In genomic region chr1:15272782-15273127, GRCh38 we compare ENCODE assay signal across 16 cellular contexts. TPM values are rescaled to one million over a fixed set of nuclear protein-coding genes. Genes with fewer than 3 reads are reported as not detected.
A peak's percentile ranks its signal among the peaks of the same experiment; 100 is the strongest.
DNase-seq lines count a peak whose midpoint lies in the region; ATAC-seq and TF ChIP-seq lines count a peak whose summit lies in the region.
"Had no signal": no experiment of that assay in that cellular context is flagged by ENCODE, and none has a peak within 500 bp of the region (broad histone marks: within the 10 kb centered on the region; RNA-seq: fewer than 3 reads in every experiment).

No MANE protein-coding gene starts in this region.

- H3K36me3 Mint-ChIP-seq in activated naive CD8-positive, alpha-beta T cell treated with anti-CD3 and anti-CD28 coated beads, Interleukin-2, amount 50 U/mL, for 24 hours (ENCODE audit: low read depth): no peaks in the 10 kb centered on the region
- H3K36me3 Mint-ChIP-seq in activated naive CD8-positive, alpha-beta T cell treated with anti-CD3 and anti-CD28 coated beads for 36 hours: no peaks in the 10 kb centered on the region
- H3K36me3 Mint-ChIP-seq in stimulated activated effector memory CD8-positive, alpha-beta T cell treated with anti-CD3 and anti-CD28 coated beads, Interleukin-12 subunit alpha, Interleukin-12 subunit beta, amount 100 ng/mL, for 72 hours: no peaks in the 10 kb centered on the region
- H3K36me3 Mint-ChIP-seq: activated naive CD4-positive, alpha-beta T cell treated with anti-CD3 and anti-CD28 coated beads, Interleukin-2, amount 50 U/mL, for 24 hours had no signal

- no peaks in the 10 kb centered on the region for H3K9me3 Mint-ChIP-seq in activated naive CD8-positive, alpha-beta T cell treated with anti-CD3 and anti-CD28 coated beads, Interleukin-2, amount 50 U/mL, for 24 hours
- H3K9me3 Mint-ChIP-seq in activated naive CD8-positive, alpha-beta T cell treated with anti-CD3 and anti-CD28 coated beads for 36 hours: no peaks in the 10 kb centered on the region
- no peaks in the 10 kb centered on the region for H3K9me3 Mint-ChIP-seq in stimulated activated effector memory CD8-positive, alpha-beta T cell treated with anti-CD3 and anti-CD28 coated beads, Interleukin-12 subunit alpha, Interleukin-12 subunit beta, amount 100 ng/mL, for 72 hours
- H3K9me3 Mint-ChIP-seq: activated naive CD4-positive, alpha-beta T cell treated with anti-CD3 and anti-CD28 coated beads, Interleukin-2, amount 50 U/mL, for 24 hours; activated T-cell treated with anti-CD3 and anti-CD28 coated beads, Interleukin-2, amount 50 U/mL, for 72 hours; immature natural killer cell had no signal

- peak; percentile 37; the same call in 1 of the 2 replicates for TF ChIP-seq CTCF in RWPE1 (conservative IDR thresholded peaks at IDR 0.05; ENCODE audit: low read depth)

- no peak for DNase-seq in activated naive CD8-positive, alpha-beta T cell treated with anti-CD3 and anti-CD28 coated beads, Interleukin-2, amount 50 U/mL, for 24 hours
- DNase-seq in activated naive CD8-positive, alpha-beta T cell treated with anti-CD3 and anti-CD28 coated beads for 36 hours: no peak
- DNase-seq in RWPE1 (ENCODE audit: low spot score): no peak
- DNase-seq in stimulated activated effector memory CD8-positive, alpha-beta T cell treated with anti-CD3 and anti-CD28 coated beads, Interleukin-12 subunit alpha, Interleukin-12 subunit beta, amount 100 ng/mL, for 72 hours (ENCODE audit: low spot score in 2 of 2): no peak
- DNase-seq in NOMO-1 treated with DMSO at 0.1 percent for 48 hours (lab: John Stamatoyannopoulos, UW; ENCODE audit: unreplicated experiment): no peak
- DNase-seq in COR-L47 (lab: John Stamatoyannopoulos, UW): no peak
- DNase-seq: NCI-H774 had no signal

- no peaks in the 10 kb centered on the region for H3K36me3 ChIP-seq in iPS-18a (ENCODE audit: control insufficient read depth, low read depth, low read length)
- H3K36me3 ChIP-seq: BLaER1 treated with 17β-estradiol and CSF1 and Interleukin-3, amounts not matched to agents 10 nM and 100 nM; neutrophil; right atrium auricular region had no signal

- CTCF ChIA-PET in RWPE1 (lab: Yijun Ruan, JAX): interaction anchor here (0.7 to 3.4 kb wide), 6 partner anchors 9 to 286 kb away, joined by 3 to 29 read pairs (median 3); partner anchors contain the start of gene TMEM51

- peak; percentile 20 for ATAC-seq in activated naive CD8-positive, alpha-beta T cell treated with anti-CD3 and anti-CD28 coated beads, Interleukin-2, amount 50 U/mL, for 24 hours
- peak; percentile 26 for ATAC-seq in stimulated activated effector memory CD8-positive, alpha-beta T cell treated with anti-CD3 and anti-CD28 coated beads, Interleukin-12 subunit alpha, Interleukin-12 subunit beta, amount 100 ng/mL, for 72 hours
- ATAC-seq in GM18907 (IDR thresholded peaks at IDR 0.05; ENCODE audit: unreplicated experiment): no peak

- H3K4me1 ChIP-seq in iPS-18a (ENCODE audit: control insufficient read depth, low read depth, low read length): no peaks in the 10 kb centered on the region

- no peak overlapping the region for H3K4me3 Mint-ChIP-seq in activated naive CD8-positive, alpha-beta T cell treated with anti-CD3 and anti-CD28 coated beads, Interleukin-2, amount 50 U/mL, for 24 hours
- no peak overlapping the region for H3K4me3 Mint-ChIP-seq in activated naive CD8-positive, alpha-beta T cell treated with anti-CD3 and anti-CD28 coated beads for 36 hours
- no peak overlapping the region for H3K4me3 Mint-ChIP-seq in stimulated activated effector memory CD8-positive, alpha-beta T cell treated with anti-CD3 and anti-CD28 coated beads, Interleukin-12 subunit alpha, Interleukin-12 subunit beta, amount 100 ng/mL, for 72 hours
- H3K4me3 Mint-ChIP-seq: activated naive CD4-positive, alpha-beta T cell treated with anti-CD3 and anti-CD28 coated beads, Interleukin-2, amount 50 U/mL, for 24 hours; activated T-cell treated with anti-CD3 and anti-CD28 coated beads, Interleukin-2, amount 50 U/mL, for 72 hours; IgD-negative memory B cell; immature natural killer cell had no signal

- peaks cover 7% of the 10 kb centered on the region for H3K27me3 ChIP-seq in iPS-18a (ENCODE audit: control insufficient read depth, insufficient read depth, low read length)
- H3K27me3 ChIP-seq: BLaER1 treated with 17β-estradiol and CSF1 and Interleukin-3, amounts not matched to agents 10 nM and 100 nM; right atrium auricular region had no signal

- H3K27ac Mint-ChIP-seq in activated naive CD8-positive, alpha-beta T cell treated with anti-CD3 and anti-CD28 coated beads, Interleukin-2, amount 50 U/mL, for 24 hours: no peak overlapping the region
- H3K27ac Mint-ChIP-seq in activated naive CD8-positive, alpha-beta T cell treated with anti-CD3 and anti-CD28 coated beads for 36 hours: no peak overlapping the region
- H3K27ac Mint-ChIP-seq in stimulated activated effector memory CD8-positive, alpha-beta T cell treated with anti-CD3 and anti-CD28 coated beads, Interleukin-12 subunit alpha, Interleukin-12 subunit beta, amount 100 ng/mL, for 72 hours: no peak overlapping the region
- H3K27ac Mint-ChIP-seq: activated naive CD4-positive, alpha-beta T cell treated with anti-CD3 and anti-CD28 coated beads, Interleukin-2, amount 50 U/mL, for 24 hours; activated T-cell treated with anti-CD3 and anti-CD28 coated beads, Interleukin-2, amount 50 U/mL, for 72 hours; IgD-negative memory B cell; immature natural killer cell had no signal

- peaks cover 37% of the 10 kb centered on the region for H3K27me3 Mint-ChIP-seq in activated naive CD8-positive, alpha-beta T cell treated with anti-CD3 and anti-CD28 coated beads, Interleukin-2, amount 50 U/mL, for 24 hours
- H3K27me3 Mint-ChIP-seq in activated naive CD8-positive, alpha-beta T cell treated with anti-CD3 and anti-CD28 coated beads for 36 hours: peaks cover 41% of the 10 kb centered on the region

- no peaks in the 10 kb centered on the region for H3K9me3 ChIP-seq in iPS-18a (ENCODE audit: control insufficient read depth, low read depth, low read length)
- H3K9me3 ChIP-seq: BLaER1 treated with 17β-estradiol and CSF1 and Interleukin-3, amounts not matched to agents 10 nM and 100 nM; neutrophil; right atrium auricular region had no signal

- peaks cover 2% of the 10 kb centered on the region for H3K4me1 Mint-ChIP-seq in activated naive CD8-positive, alpha-beta T cell treated with anti-CD3 and anti-CD28 coated beads, Interleukin-2, amount 50 U/mL, for 24 hours
- peaks cover 5% of the 10 kb centered on the region for H3K4me1 Mint-ChIP-seq in activated naive CD8-positive, alpha-beta T cell treated with anti-CD3 and anti-CD28 coated beads for 36 hours
- H3K4me1 Mint-ChIP-seq in stimulated activated effector memory CD8-positive, alpha-beta T cell treated with anti-CD3 and anti-CD28 coated beads, Interleukin-12 subunit alpha, Interleukin-12 subunit beta, amount 100 ng/mL, for 72 hours: peaks cover 5% of the 10 kb centered on the region
- H3K4me1 Mint-ChIP-seq: activated naive CD4-positive, alpha-beta T cell treated with anti-CD3 and anti-CD28 coated beads, Interleukin-2, amount 50 U/mL, for 24 hours; IgD-negative memory B cell had no signal

- H3K9ac ChIP-seq in iPS-18a (ENCODE audit: low read length): peak overlapping the region; percentile 7
- H3K9ac ChIP-seq: BLaER1 treated with 17β-estradiol and CSF1 and Interleukin-3, amounts not matched to agents 10 nM and 100 nM had no signal

- H3K27ac ChIP-seq in RWPE1 (no peak overlapping the region), iPS-18a (ENCODE audit: low read length) (no peak overlapping the region)
- H3K27ac ChIP-seq: BLaER1 treated with 17β-estradiol and CSF1 and Interleukin-3, amounts not matched to agents 10 nM and 100 nM; neutrophil; right atrium auricular region had no signal

- POLR2A ChIA-PET in RWPE1 (lab: Yijun Ruan, JAX; ENCODE audit: low non-redundant PET): no interaction called here

- no peak overlapping the region for H3K4me3 ChIP-seq in iPS-18a (ENCODE audit: low read length)
- H3K4me3 ChIP-seq: BLaER1 treated with 17β-estradiol and CSF1 and Interleukin-3, amounts not matched to agents 10 nM and 100 nM; right atrium auricular region had no signal

RNA-seq across cellular contexts. Expression of gene FHAD1, which starts 25.7 kb away (rescaled TPM):
- under 1 TPM; 0.49 to 0.70 TPM for total RNA-seq in activated naive CD8-positive, alpha-beta T cell treated with anti-CD3 and anti-CD28 coated beads for 36 hours
- total RNA-seq: right atrium auricular region had no signal
